In the genomic region with DNA sequence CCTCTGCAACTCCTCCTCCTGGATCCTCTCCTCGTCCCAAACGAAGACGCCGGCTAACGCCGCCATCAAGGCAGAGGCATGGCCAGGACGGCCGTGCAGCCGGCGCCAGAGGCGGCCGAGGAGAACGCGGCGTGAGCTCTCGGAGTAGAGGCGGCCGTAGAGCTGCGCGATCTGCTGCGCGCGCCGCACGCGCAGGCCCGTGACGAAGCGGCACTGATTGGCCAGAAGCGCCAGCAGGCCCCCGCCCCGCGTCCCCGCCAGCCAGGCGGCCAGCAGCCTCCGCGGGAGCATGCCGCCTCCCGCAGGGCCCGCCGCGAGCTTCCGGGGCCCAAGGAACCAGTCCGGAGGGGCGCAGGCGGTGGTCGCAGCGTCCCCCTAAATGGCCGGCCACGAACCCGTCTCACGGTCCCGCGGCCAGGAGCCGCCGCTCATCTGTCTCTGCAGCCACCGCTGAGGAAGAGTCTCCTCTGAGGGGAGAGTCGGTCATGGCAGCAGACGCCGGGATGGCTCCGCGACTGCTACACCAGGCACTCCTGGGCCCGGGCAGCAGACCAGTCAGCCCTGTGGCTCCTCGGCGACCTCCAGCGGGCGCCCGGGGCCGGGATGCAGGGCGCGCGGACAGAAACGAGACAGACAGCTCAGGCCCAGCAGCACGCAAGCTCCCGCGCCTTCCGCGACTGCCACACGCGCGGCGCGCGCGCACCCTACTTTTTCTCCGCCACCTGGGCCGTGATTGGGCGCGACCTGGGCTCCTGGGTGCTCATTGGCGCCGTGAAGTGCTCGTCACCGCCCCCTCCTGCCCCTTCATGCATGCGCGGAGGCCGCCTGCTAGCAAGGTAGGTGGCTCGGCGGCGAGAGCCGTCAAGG, we compare ENCODE assay signal across 1 cellular context.
A peak's percentile ranks its signal among the peaks of the same experiment; 100 is the strongest.
TF ChIP-seq lines count a peak whose summit lies in the region.

A gene with protein sequence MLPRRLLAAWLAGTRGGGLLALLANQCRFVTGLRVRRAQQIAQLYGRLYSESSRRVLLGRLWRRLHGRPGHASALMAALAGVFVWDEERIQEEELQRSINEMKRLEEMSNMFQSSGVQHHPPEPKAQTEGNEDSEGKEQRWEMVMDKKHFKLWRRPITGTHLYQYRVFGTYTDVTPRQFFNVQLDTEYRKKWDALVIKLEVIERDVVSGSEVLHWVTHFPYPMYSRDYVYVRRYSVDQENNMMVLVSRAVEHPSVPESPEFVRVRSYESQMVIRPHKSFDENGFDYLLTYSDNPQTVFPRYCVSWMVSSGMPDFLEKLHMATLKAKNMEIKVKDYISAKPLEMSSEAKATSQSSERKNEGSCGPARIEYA (minus strand): TSS at position 684 of the 867 bp plus-strand sequence. CDS start 393 bp downstream, at position 291.

TF ChIP-seq in HepG2, 621 proteins besides CTCF, POLR2A, EP300 and RAD21 (continued from another document and continues in another):
- no peak for TF ChIP-seq PAF1 (CRISPR knock-in tag; IDR thresholded peaks at IDR 0.05)
- no peak for TF ChIP-seq ZNF550 (CRISPR knock-in tag; IDR thresholded peaks at IDR 0.05; ENCODE audit: borderline replicate concordance)
- TF ChIP-seq ZNF775 (CRISPR knock-in tag; IDR thresholded peaks at IDR 0.05; ENCODE audit: borderline replicate concordance) = no peak
- no peak for TF ChIP-seq PHB2 (IDR thresholded peaks at IDR 0.05; ENCODE audit: partially characterized antibody)
- TF ChIP-seq ZKSCAN1 (IDR thresholded peaks at IDR 0.05; ENCODE audit: low read length) = no peak
- TF ChIP-seq DPF2 (CRISPR knock-in tag; IDR thresholded peaks at IDR 0.05; ENCODE audit: borderline replicate concordance, low read depth) = no peak; the same call in 1 of the 2 replicates
- TF ChIP-seq, protein P1, sequence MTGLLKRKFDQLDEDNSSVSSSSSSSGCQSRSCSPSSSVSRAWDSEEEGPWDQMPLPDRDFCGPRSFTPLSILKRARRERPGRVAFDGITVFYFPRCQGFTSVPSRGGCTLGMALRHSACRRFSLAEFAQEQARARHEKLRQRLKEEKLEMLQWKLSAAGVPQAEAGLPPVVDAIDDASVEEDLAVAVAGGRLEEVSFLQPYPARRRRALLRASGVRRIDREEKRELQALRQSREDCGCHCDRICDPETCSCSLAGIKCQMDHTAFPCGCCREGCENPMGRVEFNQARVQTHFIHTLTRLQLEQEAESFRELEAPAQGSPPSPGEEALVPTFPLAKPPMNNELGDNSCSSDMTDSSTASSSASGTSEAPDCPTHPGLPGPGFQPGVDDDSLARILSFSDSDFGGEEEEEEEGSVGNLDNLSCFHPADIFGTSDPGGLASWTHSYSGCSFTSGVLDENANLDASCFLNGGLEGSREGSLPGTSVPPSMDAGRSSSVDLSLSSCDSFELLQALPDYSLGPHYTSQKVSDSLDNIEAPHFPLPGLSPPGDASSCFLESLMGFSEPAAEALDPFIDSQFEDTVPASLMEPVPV (CRISPR knock-in tag; IDR thresholded peaks at IDR 0.05) = peak; percentile 29; the same call in 1 of the 2 replicates
- TF ChIP-seq ZNF326 (CRISPR knock-in tag; IDR thresholded peaks at IDR 0.05; ENCODE audit: borderline replicate concordance) = no peak
- TF ChIP-seq, protein P2, sequence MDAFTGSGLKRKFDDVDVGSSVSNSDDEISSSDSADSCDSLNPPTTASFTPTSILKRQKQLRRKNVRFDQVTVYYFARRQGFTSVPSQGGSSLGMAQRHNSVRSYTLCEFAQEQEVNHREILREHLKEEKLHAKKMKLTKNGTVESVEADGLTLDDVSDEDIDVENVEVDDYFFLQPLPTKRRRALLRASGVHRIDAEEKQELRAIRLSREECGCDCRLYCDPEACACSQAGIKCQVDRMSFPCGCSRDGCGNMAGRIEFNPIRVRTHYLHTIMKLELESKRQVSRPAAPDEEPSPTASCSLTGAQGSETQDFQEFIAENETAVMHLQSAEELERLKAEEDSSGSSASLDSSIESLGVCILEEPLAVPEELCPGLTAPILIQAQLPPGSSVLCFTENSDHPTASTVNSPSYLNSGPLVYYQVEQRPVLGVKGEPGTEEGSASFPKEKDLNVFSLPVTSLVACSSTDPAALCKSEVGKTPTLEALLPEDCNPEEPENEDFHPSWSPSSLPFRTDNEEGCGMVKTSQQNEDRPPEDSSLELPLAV (CRISPR knock-in tag; conservative IDR thresholded peaks at IDR 0.05; ENCODE audit: low read depth) = peak; percentile 88
- TF ChIP-seq SIN3B (IDR thresholded peaks at IDR 0.05; ENCODE audit: low read length) = peak; percentile 31; the same call in 1 of the 2 replicates
- TF ChIP-seq NFRKB (IDR thresholded peaks at IDR 0.05) = no peak
- TF ChIP-seq SMAD3 (CRISPR knock-in tag; IDR thresholded peaks at IDR 0.05) = no peak; the same call in 1 of the 2 replicates
- peak; percentile 70; the same call in 1 of the 2 replicates for TF ChIP-seq MEIS2 (CRISPR knock-in tag; IDR thresholded peaks at IDR 0.05)
- peak; percentile 87 for TF ChIP-seq MXD4 (CRISPR knock-in tag; IDR thresholded peaks at IDR 0.05)
- no peak for TF ChIP-seq MZF1 (CRISPR knock-in tag; IDR thresholded peaks at IDR 0.05; ENCODE audit: borderline replicate concordance)
- TF ChIP-seq, protein P3, sequence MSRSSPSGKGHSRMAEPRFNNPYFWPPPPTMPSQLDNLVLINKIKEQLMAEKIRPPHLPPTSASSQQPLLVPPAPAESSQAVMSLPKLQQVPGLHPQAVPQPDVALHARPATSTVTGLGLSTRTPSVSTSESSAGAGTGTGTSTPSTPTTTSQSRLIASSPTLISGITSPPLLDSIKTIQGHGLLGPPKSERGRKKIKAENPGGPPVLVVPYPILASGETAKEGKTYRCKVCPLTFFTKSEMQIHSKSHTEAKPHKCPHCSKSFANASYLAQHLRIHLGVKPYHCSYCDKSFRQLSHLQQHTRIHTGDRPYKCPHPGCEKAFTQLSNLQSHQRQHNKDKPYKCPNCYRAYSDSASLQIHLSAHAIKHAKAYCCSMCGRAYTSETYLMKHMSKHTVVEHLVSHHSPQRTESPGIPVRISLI (CRISPR knock-in tag; IDR thresholded peaks at IDR 0.05; ENCODE audit: borderline replicate concordance) = peak; percentile 79
- peak; percentile 38; the same call in 1 of the 2 replicates for TF ChIP-seq RXRB (CRISPR knock-in tag; IDR thresholded peaks at IDR 0.05; ENCODE audit: borderline replicate concordance)
- peak; percentile 97; the same call in 1 of the 2 replicates for TF ChIP-seq ZNF567 (CRISPR knock-in tag; IDR thresholded peaks at IDR 0.05; ENCODE audit: borderline replicate concordance)
- TF ChIP-seq PHF8 (CRISPR knock-in tag; IDR thresholded peaks at IDR 0.05) = peak; percentile 94
- TF ChIP-seq, protein P4, sequence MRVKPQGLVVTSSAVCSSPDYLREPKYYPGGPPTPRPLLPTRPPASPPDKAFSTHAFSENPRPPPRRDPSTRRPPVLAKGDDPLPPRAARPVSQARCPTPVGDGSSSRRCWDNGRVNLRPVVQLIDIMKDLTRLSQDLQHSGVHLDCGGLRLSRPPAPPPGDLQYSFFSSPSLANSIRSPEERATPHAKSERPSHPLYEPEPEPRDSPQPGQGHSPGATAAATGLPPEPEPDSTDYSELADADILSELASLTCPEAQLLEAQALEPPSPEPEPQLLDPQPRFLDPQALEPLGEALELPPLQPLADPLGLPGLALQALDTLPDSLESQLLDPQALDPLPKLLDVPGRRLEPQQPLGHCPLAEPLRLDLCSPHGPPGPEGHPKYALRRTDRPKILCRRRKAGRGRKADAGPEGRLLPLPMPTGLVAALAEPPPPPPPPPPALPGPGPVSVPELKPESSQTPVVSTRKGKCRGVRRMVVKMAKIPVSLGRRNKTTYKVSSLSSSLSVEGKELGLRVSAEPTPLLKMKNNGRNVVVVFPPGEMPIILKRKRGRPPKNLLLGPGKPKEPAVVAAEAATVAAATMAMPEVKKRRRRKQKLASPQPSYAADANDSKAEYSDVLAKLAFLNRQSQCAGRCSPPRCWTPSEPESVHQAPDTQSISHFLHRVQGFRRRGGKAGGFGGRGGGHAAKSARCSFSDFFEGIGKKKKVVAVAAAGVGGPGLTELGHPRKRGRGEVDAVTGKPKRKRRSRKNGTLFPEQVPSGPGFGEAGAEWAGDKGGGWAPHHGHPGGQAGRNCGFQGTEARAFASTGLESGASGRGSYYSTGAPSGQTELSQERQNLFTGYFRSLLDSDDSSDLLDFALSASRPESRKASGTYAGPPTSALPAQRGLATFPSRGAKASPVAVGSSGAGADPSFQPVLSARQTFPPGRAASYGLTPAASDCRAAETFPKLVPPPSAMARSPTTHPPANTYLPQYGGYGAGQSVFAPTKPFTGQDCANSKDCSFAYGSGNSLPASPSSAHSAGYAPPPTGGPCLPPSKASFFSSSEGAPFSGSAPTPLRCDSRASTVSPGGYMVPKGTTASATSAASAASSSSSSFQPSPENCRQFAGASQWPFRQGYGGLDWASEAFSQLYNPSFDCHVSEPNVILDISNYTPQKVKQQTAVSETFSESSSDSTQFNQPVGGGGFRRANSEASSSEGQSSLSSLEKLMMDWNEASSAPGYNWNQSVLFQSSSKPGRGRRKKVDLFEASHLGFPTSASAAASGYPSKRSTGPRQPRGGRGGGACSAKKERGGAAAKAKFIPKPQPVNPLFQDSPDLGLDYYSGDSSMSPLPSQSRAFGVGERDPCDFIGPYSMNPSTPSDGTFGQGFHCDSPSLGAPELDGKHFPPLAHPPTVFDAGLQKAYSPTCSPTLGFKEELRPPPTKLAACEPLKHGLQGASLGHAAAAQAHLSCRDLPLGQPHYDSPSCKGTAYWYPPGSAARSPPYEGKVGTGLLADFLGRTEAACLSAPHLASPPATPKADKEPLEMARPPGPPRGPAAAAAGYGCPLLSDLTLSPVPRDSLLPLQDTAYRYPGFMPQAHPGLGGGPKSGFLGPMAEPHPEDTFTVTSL (CRISPR knock-in tag; IDR thresholded peaks at IDR 0.05; ENCODE audit: borderline replicate concordance) = no peak; the same call in 1 of the 2 replicates
- TF ChIP-seq, protein P5, sequence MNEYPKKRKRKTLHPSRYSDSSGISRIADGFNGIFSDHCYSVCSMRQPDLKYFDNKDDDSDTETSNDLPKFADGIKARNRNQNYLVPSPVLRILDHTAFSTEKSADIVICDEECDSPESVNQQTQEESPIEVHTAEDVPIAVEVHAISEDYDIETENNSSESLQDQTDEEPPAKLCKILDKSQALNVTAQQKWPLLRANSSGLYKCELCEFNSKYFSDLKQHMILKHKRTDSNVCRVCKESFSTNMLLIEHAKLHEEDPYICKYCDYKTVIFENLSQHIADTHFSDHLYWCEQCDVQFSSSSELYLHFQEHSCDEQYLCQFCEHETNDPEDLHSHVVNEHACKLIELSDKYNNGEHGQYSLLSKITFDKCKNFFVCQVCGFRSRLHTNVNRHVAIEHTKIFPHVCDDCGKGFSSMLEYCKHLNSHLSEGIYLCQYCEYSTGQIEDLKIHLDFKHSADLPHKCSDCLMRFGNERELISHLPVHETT (CRISPR knock-in tag; conservative IDR thresholded peaks at IDR 0.05) = peak; percentile 63; the same call in 1 of the 2 replicates
- peak; percentile 97 for TF ChIP-seq YEATS4 (CRISPR knock-in tag; IDR thresholded peaks at IDR 0.05; ENCODE audit: borderline replicate concordance)
- no peak for TF ChIP-seq ZNF670 (CRISPR knock-in tag; IDR thresholded peaks at IDR 0.05; ENCODE audit: borderline replicate concordance)
- TF ChIP-seq POLR2AphosphoS2 (IDR thresholded peaks at IDR 0.05; ENCODE audit: low read depth, low read length) = 0 out of 2 replicates have a peak, but pooled peaks have one; percentile 51
- TF ChIP-seq, protein P6, sequence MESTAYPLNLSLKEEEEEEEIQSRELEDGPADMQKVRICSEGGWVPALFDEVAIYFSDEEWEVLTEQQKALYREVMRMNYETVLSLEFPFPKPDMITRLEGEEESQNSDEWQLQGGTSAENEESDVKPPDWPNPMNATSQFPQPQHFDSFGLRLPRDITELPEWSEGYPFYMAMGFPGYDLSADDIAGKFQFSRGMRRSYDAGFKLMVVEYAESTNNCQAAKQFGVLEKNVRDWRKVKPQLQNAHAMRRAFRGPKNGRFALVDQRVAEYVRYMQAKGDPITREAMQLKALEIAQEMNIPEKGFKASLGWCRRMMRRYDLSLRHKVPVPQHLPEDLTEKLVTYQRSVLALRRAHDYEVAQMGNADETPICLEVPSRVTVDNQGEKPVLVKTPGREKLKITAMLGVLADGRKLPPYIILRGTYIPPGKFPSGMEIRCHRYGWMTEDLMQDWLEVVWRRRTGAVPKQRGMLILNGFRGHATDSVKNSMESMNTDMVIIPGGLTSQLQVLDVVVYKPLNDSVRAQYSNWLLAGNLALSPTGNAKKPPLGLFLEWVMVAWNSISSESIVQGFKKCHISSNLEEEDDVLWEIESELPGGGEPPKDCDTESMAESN (CRISPR knock-in tag; conservative IDR thresholded peaks at IDR 0.05) = peak; percentile 92
- TF ChIP-seq, protein P7, sequence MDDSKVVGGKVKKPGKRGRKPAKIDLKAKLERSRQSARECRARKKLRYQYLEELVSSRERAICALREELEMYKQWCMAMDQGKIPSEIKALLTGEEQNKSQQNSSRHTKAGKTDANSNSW (CRISPR knock-in tag; IDR thresholded peaks at IDR 0.05; ENCODE audit: borderline replicate concordance) = peak; percentile 94
- TF ChIP-seq FOSL1 (CRISPR knock-in tag; IDR thresholded peaks at IDR 0.05; ENCODE audit: borderline replicate concordance) = no peak
- no peak for TF ChIP-seq RFX1 (IDR thresholded peaks at IDR 0.05)
- peak in 1 of 2 experiments; percentile 79; a peak in 2 of 4 replicates for TF ChIP-seq KLF16 (CRISPR knock-in tag; IDR thresholded peaks at IDR 0.05)
- TF ChIP-seq ZNF292 (CRISPR knock-in tag; IDR thresholded peaks at IDR 0.05; ENCODE audit: borderline replicate concordance, low read depth) = peak; percentile 69
- peak; percentile 54 for TF ChIP-seq BRD4 (CRISPR knock-in tag; IDR thresholded peaks at IDR 0.05)
- TF ChIP-seq ZNF598 (CRISPR knock-in tag; IDR thresholded peaks at IDR 0.05; ENCODE audit: borderline replicate concordance) = peak; percentile 94
- TF ChIP-seq ZNF773 (CRISPR knock-in tag; IDR thresholded peaks at IDR 0.05; ENCODE audit: borderline replicate concordance) = peak; percentile 7; the same call in 1 of the 2 replicates
- TF ChIP-seq CBFB (CRISPR knock-in tag; IDR thresholded peaks at IDR 0.05) = peak; percentile 84
- peak; percentile 83 for TF ChIP-seq ZNF782 (CRISPR knock-in tag; IDR thresholded peaks at IDR 0.05; ENCODE audit: borderline replicate concordance)
- TF ChIP-seq, protein P8, sequence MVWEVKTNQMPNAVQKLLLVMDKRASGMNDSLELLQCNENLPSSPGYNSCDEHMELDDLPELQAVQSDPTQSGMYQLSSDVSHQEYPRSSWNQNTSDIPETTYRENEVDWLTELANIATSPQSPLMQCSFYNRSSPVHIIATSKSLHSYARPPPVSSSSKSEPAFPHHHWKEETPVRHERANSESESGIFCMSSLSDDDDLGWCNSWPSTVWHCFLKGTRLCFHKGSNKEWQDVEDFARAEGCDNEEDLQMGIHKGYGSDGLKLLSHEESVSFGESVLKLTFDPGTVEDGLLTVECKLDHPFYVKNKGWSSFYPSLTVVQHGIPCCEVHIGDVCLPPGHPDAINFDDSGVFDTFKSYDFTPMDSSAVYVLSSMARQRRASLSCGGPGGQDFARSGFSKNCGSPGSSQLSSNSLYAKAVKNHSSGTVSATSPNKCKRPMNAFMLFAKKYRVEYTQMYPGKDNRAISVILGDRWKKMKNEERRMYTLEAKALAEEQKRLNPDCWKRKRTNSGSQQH (CRISPR knock-in tag; IDR thresholded peaks at IDR 0.05; ENCODE audit: low read depth) = peak; percentile 77
